11 cellular contexts compared by ENCODE assay signal in the genomic region with DNA sequence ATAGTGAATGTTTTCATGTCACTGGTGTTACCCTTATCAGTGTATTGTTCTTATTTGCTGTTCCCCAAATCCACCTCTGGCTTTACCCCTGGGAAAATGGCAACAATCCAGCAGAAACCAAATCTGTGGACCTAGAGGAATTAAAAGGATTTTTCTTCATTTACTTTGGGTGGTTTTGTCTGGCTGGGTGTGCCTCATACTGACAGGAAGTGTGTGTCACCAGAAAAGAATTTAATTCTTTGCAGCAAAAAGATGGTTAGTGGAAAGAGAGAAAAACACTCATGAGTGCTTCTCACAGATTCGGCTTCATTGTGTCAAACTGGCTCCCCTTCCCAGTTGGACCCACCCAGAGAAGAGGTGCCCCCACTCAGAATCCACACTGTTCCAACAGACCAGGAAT. TPM values are rescaled to one million over a fixed set of nuclear protein-coding genes. Genes with fewer than 3 reads are reported as not detected.
A peak's percentile ranks its signal among the peaks of the same experiment; 100 is the strongest.
DNase-seq lines count a peak whose midpoint lies in the region; ATAC-seq and TF ChIP-seq lines count a peak whose summit lies in the region.
"Had no signal": no experiment of that assay in that cellular context is flagged by ENCODE, and none has a peak within 500 bp of the region (broad histone marks: within the 10 kb centered on the region; RNA-seq: fewer than 3 reads in every experiment).

No MANE protein-coding gene starts in this region.

- H3K4me3 ChIP-seq in right lobe of liver (no peak overlapping the region), uterus (no peak overlapping the region)

- CTCF ChIA-PET in activated CD4-positive, alpha-beta memory T cell treated with anti-CD3 and anti-CD28 coated beads, Interleukin-2, amount 10 ng/mL, durations not matched to agents 7 days and 5 days (lab: Charles Lee): interaction anchor here (1.6 to 3.1 kb wide), 2 partner anchors 19 to 46 kb away, joined by 3 to 56 read pairs; no protein-coding TSS in a partner anchor
- CTCF ChIA-PET in activated CD4-positive, alpha-beta memory T cell treated with anti-CD3 and anti-CD28 coated beads for 36 hours (lab: Charles Lee): interaction anchor here (0.6 kb wide), 1 partner anchor 1392 kb away, joined by 3 read pairs; no protein-coding TSS in a partner anchor

- H3K27me3 ChIP-seq in right lobe of liver (no peaks in the 10 kb centered on the region), uterus (no peaks in the 10 kb centered on the region)

- TF ChIP-seq POLR2A in right lobe of liver (IDR thresholded peaks at IDR 0.05) (no peak), uterus (IDR thresholded peaks at IDR 0.05) (no peak), erythroblast (IDR thresholded peaks at IDR 0.05; ENCODE audit: low read length) (no peak)

- POLR2A ChIA-PET in activated CD4-positive, alpha-beta memory T cell treated with anti-CD3 and anti-CD28 coated beads, Interleukin-2, amount 10 ng/mL, durations not matched to agents 7 days and 5 days (lab: Charles Lee): interaction anchor here (0.6 kb wide), 1 partner anchor 50 kb away, joined by 3 read pairs; no protein-coding TSS in a partner anchor
- POLR2A ChIA-PET in activated CD4-positive, alpha-beta memory T cell treated with anti-CD3 and anti-CD28 coated beads for 36 hours (lab: Charles Lee): no interaction called here

- TF ChIP-seq CTCF in chondrocyte (IDR thresholded peaks at IDR 0.05) (no peak), right lobe of liver (IDR thresholded peaks at IDR 0.05) (no peak), uterus (IDR thresholded peaks at IDR 0.05) (no peak)

- DNase-seq in activated CD4-positive, alpha-beta memory T cell treated with anti-CD3 and anti-CD28 coated beads, Interleukin-2, amount 10 ng/mL, durations not matched to agents 7 days and 5 days: no peak
- no peak for DNase-seq in activated CD4-positive, alpha-beta memory T cell treated with anti-CD3 and anti-CD28 coated beads for 36 hours
- DNase-seq in chondrocyte (ENCODE audit: low spot score) (no peak), right lobe of liver (no peak), uterus (no peak), erythroblast (lab: John Stamatoyannopoulos, UW) (no peak)
- no peak for DNase-seq in activated effector memory CD4-positive, alpha-beta T cell treated with Interleukin-2 at 50 U/mL for 16 hours
- DNase-seq: naive B cell had no signal

- H3K9me3 ChIP-seq in right lobe of liver (no peaks in the 10 kb centered on the region), uterus (no peaks in the 10 kb centered on the region)

- H3K4me1 ChIP-seq in right lobe of liver (no peaks in the 10 kb centered on the region), uterus (peaks cover 0 to 9% of the 10 kb centered on the region in 2 donors)

- H3K4me1 Mint-ChIP-seq in activated CD4-positive, alpha-beta memory T cell treated with anti-CD3 and anti-CD28 coated beads, Interleukin-2, amount 10 ng/mL, durations not matched to agents 7 days and 5 days: peaks cover 16% of the 10 kb centered on the region
- H3K4me1 Mint-ChIP-seq in activated CD4-positive, alpha-beta memory T cell treated with anti-CD3 and anti-CD28 coated beads for 36 hours (ENCODE audit: low read depth): no peaks in the 10 kb centered on the region
- H3K4me1 Mint-ChIP-seq in chondrocyte (ENCODE audit: low read depth): peaks cover 76% of the 10 kb centered on the region
- H3K4me1 Mint-ChIP-seq: B cell; naive B cell; stimulated activated memory B cell treated with anti-CD40 and anti-IgM and Interleukin-4, amounts not matched to agents 10 μg/mL and 1 μg/mL and 100 μg/mL, for 72 hours had no signal

- H3K27ac ChIP-seq in right lobe of liver (peak overlapping the region in 1 of 3 donors; percentile 22), uterus (peak overlapping the region; percentile 45 to 78)

- ATAC-seq in right lobe of liver (peak in 3 of 4 donors; percentile 23 to 69 (median 27)), HG03139 (IDR thresholded peaks at IDR 0.05; ENCODE audit: unreplicated experiment) (no peak)
- ATAC-seq: stimulated activated memory B cell treated with anti-CD40 and anti-IgM and Interleukin-4, amounts not matched to agents 10 μg/mL and 1 μg/mL and 100 μg/mL, for 72 hours had no signal

- H3K27me3 Mint-ChIP-seq in activated CD4-positive, alpha-beta memory T cell treated with anti-CD3 and anti-CD28 coated beads, Interleukin-2, amount 10 ng/mL, durations not matched to agents 7 days and 5 days: peaks cover 26% of the 10 kb centered on the region
- no peaks in the 10 kb centered on the region for H3K27me3 Mint-ChIP-seq in activated CD4-positive, alpha-beta memory T cell treated with anti-CD3 and anti-CD28 coated beads for 36 hours
- no peaks in the 10 kb centered on the region for H3K27me3 Mint-ChIP-seq in chondrocyte (ENCODE audit: low read depth)

- intact Hi-C loops in activated CD4-positive, alpha-beta memory T cell treated with anti-CD3 and anti-CD28 coated beads for 36 hours (cut with micrococcal nuclease): no loop called here
- intact Hi-C loops in right lobe of liver (cut with DNase I): no loop called here
- intact Hi-C loops in uterus (cut with DNase I; ENCODE audit: low total_unique reads): no loop called here

- no peaks in the 10 kb centered on the region for H3K36me3 Mint-ChIP-seq in activated CD4-positive, alpha-beta memory T cell treated with anti-CD3 and anti-CD28 coated beads, Interleukin-2, amount 10 ng/mL, durations not matched to agents 7 days and 5 days (ENCODE audit: low read depth)
- no peaks in the 10 kb centered on the region for H3K36me3 Mint-ChIP-seq in activated CD4-positive, alpha-beta memory T cell treated with anti-CD3 and anti-CD28 coated beads for 36 hours
- H3K36me3 Mint-ChIP-seq in chondrocyte (ENCODE audit: low read depth): peaks cover 12% of the 10 kb centered on the region
- H3K36me3 Mint-ChIP-seq: naive B cell; stimulated activated memory B cell treated with anti-CD40 and anti-IgM and Interleukin-4, amounts not matched to agents 10 μg/mL and 1 μg/mL and 100 μg/mL, for 72 hours had no signal

- no peak overlapping the region for H3K4me3 Mint-ChIP-seq in activated CD4-positive, alpha-beta memory T cell treated with anti-CD3 and anti-CD28 coated beads, Interleukin-2, amount 10 ng/mL, durations not matched to agents 7 days and 5 days
- H3K4me3 Mint-ChIP-seq in activated CD4-positive, alpha-beta memory T cell treated with anti-CD3 and anti-CD28 coated beads for 36 hours: no peak overlapping the region
- H3K4me3 Mint-ChIP-seq in chondrocyte (ENCODE audit: unreplicated experiment): no peak overlapping the region
- H3K4me3 Mint-ChIP-seq: B cell; naive B cell; stimulated activated memory B cell treated with anti-CD40 and anti-IgM and Interleukin-4, amounts not matched to agents 10 μg/mL and 1 μg/mL and 100 μg/mL, for 72 hours had no signal

- H3K9me3 Mint-ChIP-seq in activated CD4-positive, alpha-beta memory T cell treated with anti-CD3 and anti-CD28 coated beads, Interleukin-2, amount 10 ng/mL, durations not matched to agents 7 days and 5 days: no peaks in the 10 kb centered on the region
- H3K9me3 Mint-ChIP-seq in activated CD4-positive, alpha-beta memory T cell treated with anti-CD3 and anti-CD28 coated beads for 36 hours: no peaks in the 10 kb centered on the region
- peaks cover 15% of the 10 kb centered on the region for H3K9me3 Mint-ChIP-seq in chondrocyte (ENCODE audit: low read depth)

- 25% methylated on average over 1 of the region's 1 CpG for WGBS in right lobe of liver (ENCODE audit: insufficient coverage, low coverage, low lambda C conversion rate, missing lambda C conversion rate)

- H3K27ac Mint-ChIP-seq in activated CD4-positive, alpha-beta memory T cell treated with anti-CD3 and anti-CD28 coated beads, Interleukin-2, amount 10 ng/mL, durations not matched to agents 7 days and 5 days: peak overlapping the region; percentile 57
- H3K27ac Mint-ChIP-seq in activated CD4-positive, alpha-beta memory T cell treated with anti-CD3 and anti-CD28 coated beads for 36 hours: no peak overlapping the region
- peak overlapping the region; percentile 97 for H3K27ac Mint-ChIP-seq in chondrocyte (ENCODE audit: unreplicated experiment)
- H3K27ac Mint-ChIP-seq: B cell; stimulated activated memory B cell treated with anti-CD40 and anti-IgM and Interleukin-4, amounts not matched to agents 10 μg/mL and 1 μg/mL and 100 μg/mL, for 72 hours had no signal

- no peaks in the 10 kb centered on the region for H3K36me3 ChIP-seq in right lobe of liver
- no peaks in the 10 kb centered on the region for H3K36me3 ChIP-seq in uterus

RNA-seq across cellular contexts. Expression of gene FZD4, which starts 38.9 kb away (rescaled TPM):
- under 1 TPM; 0.10 to 0.13 TPM for total RNA-seq in activated CD4-positive, alpha-beta memory T cell treated with anti-CD3 and anti-CD28 coated beads, Interleukin-2, amount 10 ng/mL, durations not matched to agents 7 days and 5 days
- under 1 TPM; 0.33 to 0.36 TPM for total RNA-seq in activated CD4-positive, alpha-beta memory T cell treated with anti-CD3 and anti-CD28 coated beads for 36 hours
- total RNA-seq in chondrocyte: 6.5 to 11.9 TPM (median 6.6 TPM) in 3 replicates
- total RNA-seq in right lobe of liver: 10 to 100 TPM; 12.5 to 26.1 (median 17.1) TPM
- total RNA-seq in uterus: 10 to 100 TPM; 47.4 to 77.6 (median 49.4) TPM
